ENCODE assay signal across 20 cellular contexts in genomic region chr6:133108377-133108776, GRCh38.
"Had no signal": no experiment of that assay in that cellular context is flagged by ENCODE, and none has a peak within 500 bp of the region (broad histone marks: within the 10 kb centered on the region; RNA-seq: fewer than 3 reads in every experiment).

No MANE protein-coding gene starts in this region.

- H3K9me3 ChIP-seq: esophagus squamous epithelium, stomach, suprapubic skin, tibial nerve had no signal

- H3K4me3 Mint-ChIP-seq: activated naive CD4-positive, alpha-beta T cell treated with anti-CD3 and anti-CD28 coated beads, Interleukin-2, amount 50 U/mL, for 24 hours; brain; natural killer cell treated with Interleukin-12 subunit alpha and Interleukin-12 subunit beta and Interleukin-15 and Interleukin-18, amount 100 ng/mL, for 72 hours; stimulated activated memory B cell treated with anti-CD40 and anti-IgM and Interleukin-4, amounts not matched to agents 10 μg/mL and 1 μg/mL and 100 μg/mL, for 72 hours; T-helper 2 cell treated with Interferon-gamma antibody and Interleukin-4, amounts not matched to agents 5 μg/mL and 100 μg/mL, for 36 hours had no signal

- H3K27ac ChIP-seq: esophagus squamous epithelium, stomach, suprapubic skin, tibial nerve, VCaP had no signal

- H3K36me3 ChIP-seq: esophagus squamous epithelium, stomach, suprapubic skin, tibial nerve had no signal

- H3K9me3 Mint-ChIP-seq: activated naive CD4-positive, alpha-beta T cell treated with anti-CD3 and anti-CD28 coated beads, Interleukin-2, amount 50 U/mL, for 24 hours; brain; stimulated activated memory B cell treated with anti-CD40 and anti-IgM and Interleukin-4, amounts not matched to agents 10 μg/mL and 1 μg/mL and 100 μg/mL, for 72 hours; T-helper 2 cell treated with Interferon-gamma antibody and Interleukin-4, amounts not matched to agents 5 μg/mL and 100 μg/mL, for 36 hours had no signal

- H3K27ac Mint-ChIP-seq: activated naive CD4-positive, alpha-beta T cell treated with anti-CD3 and anti-CD28 coated beads, Interleukin-2, amount 50 U/mL, for 24 hours; natural killer cell treated with Interleukin-12 subunit alpha and Interleukin-12 subunit beta and Interleukin-15 and Interleukin-18, amount 100 ng/mL, for 72 hours; stimulated activated memory B cell treated with anti-CD40 and anti-IgM and Interleukin-4, amounts not matched to agents 10 μg/mL and 1 μg/mL and 100 μg/mL, for 72 hours; T-helper 2 cell treated with Interferon-gamma antibody and Interleukin-4, amounts not matched to agents 5 μg/mL and 100 μg/mL, for 36 hours had no signal

- DNase-seq: activated CD4-positive, alpha-beta T cell treated with anti-CD3 and anti-CD28 coated beads, Interleukin-2, amount 50 U/mL, for 1 hour; activated CD4-positive, CD25-positive, alpha-beta regulatory T cell treated with anti-CD3 and anti-CD28 coated beads, Interleukin-2, amount 50 U/mL, for 72 hours; activated gamma-delta T cell treated with Interleukin-2 at 50 U/mL for 16 hours; activated T-cell treated with anti-CD3 and anti-CD28 coated beads, Interleukin-2, amount 50 U/mL, for 1 hour; aorta; caudate nucleus; esophagus squamous epithelium; foreskin melanocyte; left ventricle myocardium superior; mammary epithelial cell; small intestine; stomach had no signal

- H3K27me3 Mint-ChIP-seq: stimulated activated memory B cell treated with anti-CD40 and anti-IgM and Interleukin-4, amounts not matched to agents 10 μg/mL and 1 μg/mL and 100 μg/mL, for 72 hours had no signal

- H3K4me1 Mint-ChIP-seq: activated naive CD4-positive, alpha-beta T cell treated with anti-CD3 and anti-CD28 coated beads, Interleukin-2, amount 50 U/mL, for 24 hours; stimulated activated memory B cell treated with anti-CD40 and anti-IgM and Interleukin-4, amounts not matched to agents 10 μg/mL and 1 μg/mL and 100 μg/mL, for 72 hours had no signal

- H3K4me3 ChIP-seq: esophagus squamous epithelium, stomach, suprapubic skin, tibial nerve had no signal

- H3K36me3 Mint-ChIP-seq: activated naive CD4-positive, alpha-beta T cell treated with anti-CD3 and anti-CD28 coated beads, Interleukin-2, amount 50 U/mL, for 24 hours; brain; natural killer cell treated with Interleukin-12 subunit alpha and Interleukin-12 subunit beta and Interleukin-15 and Interleukin-18, amount 100 ng/mL, for 72 hours; stimulated activated memory B cell treated with anti-CD40 and anti-IgM and Interleukin-4, amounts not matched to agents 10 μg/mL and 1 μg/mL and 100 μg/mL, for 72 hours had no signal

- H3K27me3 ChIP-seq: esophagus squamous epithelium, stomach, suprapubic skin, tibial nerve had no signal

- H3K4me1 ChIP-seq: esophagus squamous epithelium, stomach, suprapubic skin had no signal
